1 cellular context compared by ENCODE assay signal in genomic region chr3:47428585-47429145, GRCh38.
TF ChIP-seq lines count a peak whose summit lies in the region.

No MANE protein-coding gene starts in this region.

TF ChIP-seq in K562, 482 proteins besides CTCF, POLR2A, EP300 and RAD21:
- TF ChIP-seq TSHZ1 (CRISPR knock-in tag; IDR thresholded peaks at IDR 0.05) (no peak), FOSL1 (tag; conservative IDR thresholded peaks at IDR 0.05) (peak; percentile 77), ZFP36 (IDR thresholded peaks at IDR 0.05; ENCODE audit: low read depth, low read length, partially characterized antibody) (no peak), PRDM10 (IDR thresholded peaks at IDR 0.05; ENCODE audit: partially characterized antibody) (peak; percentile 93), PREB (CRISPR knock-in tag; IDR thresholded peaks at IDR 0.05) (no peak), YY1 (IDR thresholded peaks at IDR 0.05; ENCODE audit: borderline replicate concordance in 1 of 3, control insufficient read depth in 1 of 3, extremely low read depth in 1 of 3, insufficient read depth in 3 of 3, insufficient read length in 1 of 3, insufficient replicate concordance in 2 of 3, low read depth in 1 of 3, low read length in 2 of 3) (peak in 2 of 3 experiments; percentile 49 to 82), RNF2 (IDR thresholded peaks at IDR 0.05) (no peak), TCF3 (CRISPR knock-in tag; IDR thresholded peaks at IDR 0.05) (peak; percentile 28; the same call in 1 of the 2 replicates), NR2F6 (CRISPR knock-in tag; IDR thresholded peaks at IDR 0.05) (no peak), BRCA1 (IDR thresholded peaks at IDR 0.05) (no peak), BRCA1 (CRISPR knock-in tag; IDR thresholded peaks at IDR 0.05) (no peak), ZNF23 (CRISPR knock-in tag; IDR thresholded peaks at IDR 0.05) (no peak)
- TF ChIP-seq, protein P1, sequence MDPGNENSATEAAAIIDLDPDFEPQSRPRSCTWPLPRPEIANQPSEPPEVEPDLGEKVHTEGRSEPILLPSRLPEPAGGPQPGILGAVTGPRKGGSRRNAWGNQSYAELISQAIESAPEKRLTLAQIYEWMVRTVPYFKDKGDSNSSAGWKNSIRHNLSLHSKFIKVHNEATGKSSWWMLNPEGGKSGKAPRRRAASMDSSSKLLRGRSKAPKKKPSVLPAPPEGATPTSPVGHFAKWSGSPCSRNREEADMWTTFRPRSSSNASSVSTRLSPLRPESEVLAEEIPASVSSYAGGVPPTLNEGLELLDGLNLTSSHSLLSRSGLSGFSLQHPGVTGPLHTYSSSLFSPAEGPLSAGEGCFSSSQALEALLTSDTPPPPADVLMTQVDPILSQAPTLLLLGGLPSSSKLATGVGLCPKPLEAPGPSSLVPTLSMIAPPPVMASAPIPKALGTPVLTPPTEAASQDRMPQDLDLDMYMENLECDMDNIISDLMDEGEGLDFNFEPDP (CRISPR knock-in tag; IDR thresholded peaks at IDR 0.05): no peak
